13 cellular contexts compared by ENCODE assay signal in genomic region chr15:57510647-57511046, GRCh38.
DNase-seq lines count a peak whose midpoint lies in the region; ATAC-seq and TF ChIP-seq lines count a peak whose summit lies in the region.
"Had no signal": no experiment of that assay in that cellular context is flagged by ENCODE, and none has a peak within 500 bp of the region (broad histone marks: within the 10 kb centered on the region; RNA-seq: fewer than 3 reads in every experiment).

No MANE protein-coding gene starts in this region.

- H3K23ac ChIP-seq in mesendoderm (ENCODE audit: low read length): no peak overlapping the region

- H4K20me1 ChIP-seq in BLaER1: no peaks in the 10 kb centered on the region

- intact Hi-C loops in sigmoid colon (cut with DNase I): no loop called here

- no peak overlapping the region for H2BK5ac ChIP-seq in mesendoderm (ENCODE audit: low read length)

- TF ChIP-seq POLR2A in sigmoid colon (IDR thresholded peaks at IDR 0.05): no peak

- H3K9me3 ChIP-seq in BLaER1 (no peaks in the 10 kb centered on the region), sigmoid colon (no peaks in the 10 kb centered on the region), HAP-1 (no peaks in the 10 kb centered on the region)
- H3K9me3 ChIP-seq: BE2C, SJSA1 had no signal

- WGBS in mesendoderm (ENCODE audit: extremely low coverage, insufficient coverage, low lambda C conversion rate): no CpG with 5 or more reads among the region's 9 CpGs
- WGBS in sigmoid colon, 2 donors: 24 to 63% methylated on average over 9 of the region's 9 CpGs

- H3K4ac ChIP-seq in mesendoderm (ENCODE audit: low read depth, low read length): no peak overlapping the region

- H3K27ac Mint-ChIP-seq in stimulated activated naive B cell treated with anti-CD40 and anti-IgM and Interleukin-4, amounts not matched to agents 10 μg/mL and 1 μg/mL and 100 μg/mL, for 72 hours: no peak overlapping the region
- H3K27ac Mint-ChIP-seq: activated CD4-positive, alpha-beta T cell treated with anti-CD3 and anti-CD28 coated beads, Interleukin-2, amount 10 ng/mL, durations not matched to agents 7 days and 5 days; activated naive CD8-positive, alpha-beta T cell had no signal

- H4K8ac ChIP-seq in mesendoderm (ENCODE audit: low read depth, low read length): no peak overlapping the region

- TF ChIP-seq EP300 in sigmoid colon (IDR thresholded peaks at IDR 0.05): no peak

- no peak overlapping the region for H3K56ac ChIP-seq in mesendoderm (ENCODE audit: low read length)

- in situ Hi-C loops in HAP-1 (cut with MboI; ENCODE audit: low sequenced_read_pairs): no loop called here

- no peaks in the 10 kb centered on the region for H3K27me3 Mint-ChIP-seq in stimulated activated naive B cell treated with anti-CD40 and anti-IgM and Interleukin-4, amounts not matched to agents 10 μg/mL and 1 μg/mL and 100 μg/mL, for 72 hours
- H3K27me3 Mint-ChIP-seq: activated naive CD8-positive, alpha-beta T cell had no signal

- no peak overlapping the region for H4K5ac ChIP-seq in mesendoderm (ENCODE audit: low read length)

- H3K4me1 Mint-ChIP-seq in stimulated activated naive B cell treated with anti-CD40 and anti-IgM and Interleukin-4, amounts not matched to agents 10 μg/mL and 1 μg/mL and 100 μg/mL, for 72 hours: peaks cover 27 to 36% of the 10 kb centered on the region in 2 donors
- H3K4me1 Mint-ChIP-seq: activated CD4-positive, alpha-beta T cell treated with anti-CD3 and anti-CD28 coated beads, Interleukin-2, amount 10 ng/mL, durations not matched to agents 7 days and 5 days had no signal

- no peak overlapping the region for H2BK120ac ChIP-seq in mesendoderm (ENCODE audit: low read depth, low read length)

- H3K27me3 ChIP-seq in BLaER1 (no peaks in the 10 kb centered on the region), mesendoderm (ENCODE audit: insufficient read depth, low read length, poor library complexity) (no peaks in the 10 kb centered on the region), sigmoid colon (no peaks in the 10 kb centered on the region), HAP-1 (ENCODE audit: low read depth) (no peaks in the 10 kb centered on the region)
- H3K27me3 ChIP-seq: BE2C, SJSA1 had no signal

- H3K36me3 ChIP-seq in BLaER1 (no peaks in the 10 kb centered on the region), mesendoderm (ENCODE audit: control insufficient read depth, insufficient read depth, low read length) (no peaks in the 10 kb centered on the region), sigmoid colon (no peaks in the 10 kb centered on the region), HAP-1 (replicated peaks) (no peaks in the 10 kb centered on the region)
- H3K36me3 ChIP-seq: BE2C, SJSA1 had no signal

- H2BK15ac ChIP-seq in mesendoderm (replicated peaks; ENCODE audit: low read depth): peak overlapping the region; percentile 3

- TF ChIP-seq CTCF in choroid plexus epithelial cell (conservative IDR thresholded peaks at IDR 0.05; ENCODE audit: low read depth, low read length): no peak
- TF ChIP-seq CTCF in sigmoid colon (IDR thresholded peaks at IDR 0.05): no peak

- no peak overlapping the region for H3K18ac ChIP-seq in mesendoderm (ENCODE audit: low read length)

- no peak overlapping the region for H3K4me3 Mint-ChIP-seq in stimulated activated naive B cell treated with anti-CD40 and anti-IgM and Interleukin-4, amounts not matched to agents 10 μg/mL and 1 μg/mL and 100 μg/mL, for 72 hours
- H3K4me3 Mint-ChIP-seq: activated CD4-positive, alpha-beta T cell treated with anti-CD3 and anti-CD28 coated beads, Interleukin-2, amount 10 ng/mL, durations not matched to agents 7 days and 5 days; activated naive CD8-positive, alpha-beta T cell had no signal

- no peak overlapping the region for H2AK5ac ChIP-seq in mesendoderm (ENCODE audit: low read length)

- H3K4me2 ChIP-seq in BLaER1: peak overlapping the region; percentile 78
- H3K4me2 ChIP-seq in mesendoderm (ENCODE audit: low read length): no peak overlapping the region

- H3K9me3 Mint-ChIP-seq in stimulated activated naive B cell treated with anti-CD40 and anti-IgM and Interleukin-4, amounts not matched to agents 10 μg/mL and 1 μg/mL and 100 μg/mL, for 72 hours: no peaks in the 10 kb centered on the region
- H3K9me3 Mint-ChIP-seq: activated CD4-positive, alpha-beta T cell treated with anti-CD3 and anti-CD28 coated beads, Interleukin-2, amount 10 ng/mL, durations not matched to agents 7 days and 5 days had no signal

- no peaks in the 10 kb centered on the region for H3K79me1 ChIP-seq in mesendoderm (ENCODE audit: low read length)

- peak; percentile 50 for DNase-seq in NCI-H345 treated with DMSO at 0.1 percent for 48 hours (lab: John Stamatoyannopoulos, UW; ENCODE audit: unreplicated experiment)
- peak; percentile 91 for DNase-seq in choroid plexus epithelial cell (ENCODE audit: low read depth)
- no peak for DNase-seq in mesendoderm
- no peak for DNase-seq in H4 (ENCODE audit: low spot score)
- DNase-seq in sigmoid colon: no peak
- DNase-seq in stimulated activated naive B cell treated with anti-CD40 and anti-IgM and Interleukin-4, amounts not matched to agents 10 μg/mL and 1 μg/mL and 100 μg/mL, for 72 hours: no peak
- DNase-seq in HAP-1 (ENCODE audit: low spot score in 2 of 2): no peak
- DNase-seq: activated CD4-positive, alpha-beta T cell treated with anti-CD3 and anti-CD28 coated beads, Interleukin-2, amount 10 ng/mL, durations not matched to agents 7 days and 5 days; BE2C; small intestine had no signal

- peaks cover 42% of the 10 kb centered on the region for H3K4me1 ChIP-seq in BLaER1
- peaks cover 7% of the 10 kb centered on the region for H3K4me1 ChIP-seq in mesendoderm (ENCODE audit: control insufficient read depth, low read depth, low read length)
- no peaks in the 10 kb centered on the region for H3K4me1 ChIP-seq in sigmoid colon
- H3K4me1 ChIP-seq in HAP-1: no peaks in the 10 kb centered on the region
- H3K4me1 ChIP-seq: BE2C had no signal

- H3K79me2 ChIP-seq in mesendoderm (ENCODE audit: control insufficient read depth, insufficient read depth, low read length): no peaks in the 10 kb centered on the region

- H3K36me3 Mint-ChIP-seq in stimulated activated naive B cell treated with anti-CD40 and anti-IgM and Interleukin-4, amounts not matched to agents 10 μg/mL and 1 μg/mL and 100 μg/mL, for 72 hours: no peaks in the 10 kb centered on the region
- H3K36me3 Mint-ChIP-seq: activated naive CD8-positive, alpha-beta T cell had no signal

- no peak for ATAC-seq in stimulated activated naive B cell treated with anti-CD40 and anti-IgM and Interleukin-4, amounts not matched to agents 10 μg/mL and 1 μg/mL and 100 μg/mL, for 72 hours (replicated peaks)

- H3K27ac ChIP-seq in BLaER1 (peak overlapping the region; percentile 5; the same call in 1 of the 2 replicates), mesendoderm (ENCODE audit: low read depth, low read length) (no peak overlapping the region), sigmoid colon (no peak overlapping the region)
- H3K27ac ChIP-seq: SJSA1 had no signal

- H3K4me3 ChIP-seq in BLaER1 (no peak overlapping the region), choroid plexus epithelial cell (ENCODE audit: low read depth, low read length) (no peak overlapping the region), mesendoderm (ENCODE audit: low read length) (no peak overlapping the region), sigmoid colon (no peak overlapping the region), HAP-1 (no peak overlapping the region)
- H3K4me3 ChIP-seq: SJSA1 had no signal

- H3K9ac ChIP-seq in BLaER1: no peak overlapping the region
- H3K9ac ChIP-seq in mesendoderm (ENCODE audit: low read length): no peak overlapping the region

Comparison
In these comparisons a context has a peak if more than half of its experiments do, and no peak if none do; other contexts are left out.
1. DNase-seq: peak in NCI-H345 treated with DMSO at 0.1 percent for 48 hours (single experiment) and choroid plexus epithelial cell (single experiment); none in mesendoderm (single experiment), H4 (single experiment), sigmoid colon (single experiment), stimulated activated naive B cell treated with anti-CD40 and anti-IgM and Interleukin-4, amounts not matched to agents 10 μg/mL and 1 μg/mL and 100 μg/mL, for 72 hours (single experiment) and HAP-1 (0 of 2).